In the genomic region with DNA sequence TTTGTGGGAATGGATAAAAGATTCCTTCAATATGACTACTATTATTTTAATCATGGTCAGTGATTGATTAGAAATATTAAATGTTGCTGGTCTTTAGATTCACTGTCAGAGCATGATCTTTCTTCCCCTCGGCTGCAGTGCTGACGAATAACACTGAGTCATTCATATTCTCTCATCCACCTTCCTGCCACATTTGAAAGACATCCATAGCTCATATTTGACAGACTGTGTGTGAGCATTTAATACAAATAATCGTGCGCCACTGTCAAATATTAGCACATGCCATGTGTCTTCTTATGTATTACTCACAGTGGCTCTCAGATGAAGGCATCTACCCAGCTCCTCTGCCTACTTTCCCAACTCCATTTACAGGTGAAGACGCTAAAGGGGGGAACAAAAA, we compare ENCODE assay signal across 13 cellular contexts.
"Had no signal": no experiment of that assay in that cellular context is flagged by ENCODE, and none has a peak within 500 bp of the region (broad histone marks: within the 10 kb centered on the region; RNA-seq: fewer than 3 reads in every experiment).

No MANE protein-coding gene starts in this region.

- ATAC-seq: left lobe of liver had no signal

- H3K27me3 Mint-ChIP-seq: memory B cell had no signal

- H3K27ac Mint-ChIP-seq: activated CD4-positive, alpha-beta memory T cell treated with anti-CD3 and anti-CD28 coated beads for 36 hours; activated naive CD4-positive, alpha-beta T cell treated with anti-CD3 and anti-CD28 coated beads for 36 hours; brain; endodermal cell; memory B cell; nephron; T-helper 2 cell treated with Interferon-gamma antibody and Interleukin-4, amounts not matched to agents 5 μg/mL and 100 μg/mL, for 36 hours had no signal

- H3K4me3 Mint-ChIP-seq: activated CD4-positive, alpha-beta memory T cell treated with anti-CD3 and anti-CD28 coated beads for 36 hours; activated naive CD4-positive, alpha-beta T cell treated with anti-CD3 and anti-CD28 coated beads for 36 hours; brain; endodermal cell; memory B cell; nephron; T-helper 2 cell treated with Interferon-gamma antibody and Interleukin-4, amounts not matched to agents 5 μg/mL and 100 μg/mL, for 36 hours had no signal

- DNase-seq: activated CD4-positive, alpha-beta memory T cell treated with anti-CD3 and anti-CD28 coated beads for 36 hours; activated CD4-positive, CD25-positive, alpha-beta regulatory T cell treated with anti-CD3 and anti-CD28 coated beads, Interleukin-2, amount 50 U/mL, for 72 hours; activated CD8-positive, alpha-beta memory T cell treated with anti-CD3 and anti-CD28 coated beads, Interleukin-2, amount 50 U/mL, for 48 hours; activated naive CD4-positive, alpha-beta T cell treated with anti-CD3 and anti-CD28 coated beads for 36 hours; cerebellar nuclear complex; endodermal cell; stimulated activated CD4-positive, alpha-beta T cell treated with anti-CD3 and anti-CD28 coated beads, Interleukin-12 subunit alpha, Interleukin-12 subunit beta, amount 100 ng/mL, for 4 hours; stomach had no signal

- H3K9me3 Mint-ChIP-seq: activated CD4-positive, alpha-beta memory T cell treated with anti-CD3 and anti-CD28 coated beads for 36 hours; activated naive CD4-positive, alpha-beta T cell treated with anti-CD3 and anti-CD28 coated beads for 36 hours; brain; endodermal cell; memory B cell; nephron; T-helper 2 cell treated with Interferon-gamma antibody and Interleukin-4, amounts not matched to agents 5 μg/mL and 100 μg/mL, for 36 hours had no signal

- H3K36me3 Mint-ChIP-seq: brain had no signal
